19 cellular contexts compared by ENCODE assay signal in genomic region chr13:97582170-97582569, GRCh38.
DNase-seq lines count a peak whose midpoint lies in the region; ATAC-seq, FAIRE-seq and TF ChIP-seq lines count a peak whose summit lies in the region.
"Had no signal": no experiment of that assay in that cellular context is flagged by ENCODE, and none has a peak within 500 bp of the region (broad histone marks: within the 10 kb centered on the region; RNA-seq: fewer than 3 reads in every experiment).

No MANE protein-coding gene starts in this region.

- H3K9me3 ChIP-seq in kidney (ENCODE audit: control insufficient read depth in 1 of 2, low read length in 2 of 2) = no peaks in the 10 kb centered on the region
- no peaks in the 10 kb centered on the region for H3K9me3 ChIP-seq in mucosa of descending colon

- peak; percentile 22 for DNase-seq in NK-92 treated with Interleukin-12 subunit alpha and Interleukin-12 subunit beta, amount 100 ng/mL, for 24 hours (lab: John Stamatoyannopoulos, UW)
- no peak for DNase-seq in NK-92 (lab: John Stamatoyannopoulos, UW; ENCODE audit: unreplicated experiment)
- DNase-seq in GM12892 (ENCODE audit: insufficient read length) = no peak
- peak; percentile 52 for DNase-seq in NB4 (ENCODE audit: low read depth)
- DNase-seq in kidney = no peak
- DNase-seq in NCI-H1436 treated with DMSO at 0.1 percent for 48 hours (lab: John Stamatoyannopoulos, UW) = no peak
- DNase-seq in mucosa of descending colon = no peak
- DNase-seq: 8988T, DMS79 treated with DMSO at 0.1 percent for 48 hours, HFFc6, NCI-H1417 treated with DMSO at 0.1 percent for 48 hours, NCI-H1930, NCI-H345, NCI-H526 had no signal

- TF ChIP-seq CTCF in NB4 (IDR thresholded peaks at IDR 0.05; ENCODE audit: low read depth, low read length) (no peak), kidney (IDR thresholded peaks at IDR 0.05; ENCODE audit: borderline replicate concordance, extremely low read depth, insufficient read depth) (no peak), mucosa of descending colon (IDR thresholded peaks at IDR 0.05) (no peak)

- no peak overlapping the region for H3K4me3 ChIP-seq in NB4 (ENCODE audit: low read depth, low read length)
- H3K4me3 ChIP-seq in kidney (ENCODE audit: low read length in 2 of 2) = peak overlapping the region in 1 of 2 donors; percentile 2
- no peak overlapping the region for H3K4me3 ChIP-seq in mucosa of descending colon

- peak overlapping the region; percentile 69 to 87 for H3K27ac ChIP-seq in kidney (ENCODE audit: low read depth in 2 of 2, low read length in 2 of 2)
- H3K27ac ChIP-seq: HL-60 had no signal

- H3K36me3 ChIP-seq in kidney (ENCODE audit: control insufficient read depth in 1 of 2, insufficient read depth in 2 of 2, low read length in 2 of 2) = no peaks in the 10 kb centered on the region
- H3K36me3 ChIP-seq in mucosa of descending colon (ENCODE audit: low read depth) = no peaks in the 10 kb centered on the region

- FAIRE-seq in GM12892 (lab: Jason Lieb, UNC) (peak; percentile 33), kidney (lab: Jason Lieb, UNC) (no peak)
- FAIRE-seq: H54, HTR-8/SVneo had no signal

- intact Hi-C loops in kidney (cut with DNase I) (no loop called here), mucosa of descending colon (cut with DNase I, micrococcal nuclease) (no loop called here)

- H3K4me1 ChIP-seq in kidney (ENCODE audit: control insufficient read depth in 1 of 2, insufficient read depth in 1 of 2, low read depth in 1 of 2, low read length in 2 of 2) (peaks cover 5 to 15% of the 10 kb centered on the region in 2 donors), mucosa of descending colon (ENCODE audit: low read depth) (no peaks in the 10 kb centered on the region)

- no peak for TF ChIP-seq POLR2A in GM12892 (IDR thresholded peaks at IDR 0.05; ENCODE audit: low read depth, low read length)
- TF ChIP-seq POLR2A in NB4 (IDR thresholded peaks at IDR 0.05; ENCODE audit: extremely low read depth, insufficient read length) = no peak

- ATAC-seq in GM19328 (IDR thresholded peaks at IDR 0.05; ENCODE audit: unreplicated experiment) (no peak), mucosa of descending colon (no peak)
- ATAC-seq: Panc1 had no signal

- H3K9ac ChIP-seq in kidney (ENCODE audit: low read length in 2 of 2) = no peak overlapping the region

Comparison
In these comparisons a context has a peak if more than half of its experiments do, and no peak if none do; other contexts are left out.
1. DNase-seq: peak in NK-92 treated with Interleukin-12 subunit alpha and Interleukin-12 subunit beta, amount 100 ng/mL, for 24 hours (single experiment) and NB4 (single experiment); none in NK-92 (single experiment), GM12892 (single experiment), kidney (single experiment), NCI-H1436 treated with DMSO at 0.1 percent for 48 hours (single experiment) and mucosa of descending colon (0 of 3).